Comparison of ENCODE assay signal across 8 cellular contexts in genomic region chr18:31722369-31722957, GRCh38. TPM values are rescaled to one million over a fixed set of nuclear protein-coding genes. Genes with fewer than 3 reads are reported as not detected.
DNase-seq lines count a peak whose midpoint lies in the region; TF ChIP-seq lines count a peak whose summit lies in the region.

No MANE protein-coding gene starts in this region.

- peaks cover 8% of the 10 kb centered on the region for H3K9me3 Mint-ChIP-seq in activated naive CD4-positive, alpha-beta T cell treated with anti-CD3 and anti-CD28 coated beads for 36 hours
- H3K9me3 Mint-ChIP-seq in progenitor cell of endocrine pancreas (ENCODE audit: low read depth): peaks cover 19% of the 10 kb centered on the region

- no peaks in the 10 kb centered on the region for H3K79me2 ChIP-seq in Loucy (ENCODE audit: insufficient read depth, low read length)

- no peaks in the 10 kb centered on the region for H4K20me1 ChIP-seq in Loucy (ENCODE audit: insufficient read depth, low read length, poor library complexity, severe bottlenecking)

- H3K4me1 ChIP-seq in HAP-1: no peaks in the 10 kb centered on the region
- no peaks in the 10 kb centered on the region for H3K4me1 ChIP-seq in Loucy (ENCODE audit: insufficient read depth, low read length, poor library complexity, severe bottlenecking)
- H3K4me1 ChIP-seq in SJCRH30: no peaks in the 10 kb centered on the region
- H3K4me1 ChIP-seq in uterus: no peaks in the 10 kb centered on the region

- no peak overlapping the region for H3K27ac Mint-ChIP-seq in activated naive CD4-positive, alpha-beta T cell treated with anti-CD3 and anti-CD28 coated beads for 36 hours
- no peak overlapping the region for H3K27ac Mint-ChIP-seq in progenitor cell of endocrine pancreas

- TF ChIP-seq CTCF in GM10266 (IDR thresholded peaks at IDR 0.05; ENCODE audit: control insufficient read depth, insufficient read depth, low read depth, missing control alignments): peak; percentile 89
- peak; percentile 92 for TF ChIP-seq CTCF in Loucy (conservative IDR thresholded peaks at IDR 0.05; ENCODE audit: low read length)
- peak; percentile 92 for TF ChIP-seq CTCF in progenitor cell of endocrine pancreas (IDR thresholded peaks at IDR 0.05; ENCODE audit: unreplicated experiment)
- peak; percentile 55 to 63 (median 59) for TF ChIP-seq CTCF in uterus (IDR thresholded peaks at IDR 0.05)

- DNase-seq in GM10266 (ENCODE audit: extremely low spot score) (peak; percentile 80), HAP-1 (ENCODE audit: low spot score in 2 of 2) (peak; percentile 61 to 88), SJCRH30 (peak; percentile 25 to 73), head of caudate nucleus (peak; percentile 30 to 94 (median 86)), progenitor cell of endocrine pancreas (ENCODE audit: low spot score, unreplicated experiment) (peak; percentile 70), uterus (peak; percentile 66 to 67)
- peak; percentile 92 for DNase-seq in activated naive CD4-positive, alpha-beta T cell treated with anti-CD3 and anti-CD28 coated beads for 36 hours

- TF ChIP-seq POLR2A in uterus (IDR thresholded peaks at IDR 0.05): no peak

- H2AFZ ChIP-seq in Loucy (ENCODE audit: low read length): no peak overlapping the region

- H3K27ac ChIP-seq in SJCRH30: no peak overlapping the region
- no peak overlapping the region for H3K27ac ChIP-seq in uterus

- H3K4me1 Mint-ChIP-seq in activated naive CD4-positive, alpha-beta T cell treated with anti-CD3 and anti-CD28 coated beads for 36 hours (ENCODE audit: low read depth): peaks cover 7% of the 10 kb centered on the region
- H3K4me1 Mint-ChIP-seq in progenitor cell of endocrine pancreas (ENCODE audit: low read depth): no peaks in the 10 kb centered on the region

- no peak overlapping the region for H3K4me3 Mint-ChIP-seq in activated naive CD4-positive, alpha-beta T cell treated with anti-CD3 and anti-CD28 coated beads for 36 hours
- no peak overlapping the region for H3K4me3 Mint-ChIP-seq in progenitor cell of endocrine pancreas (ENCODE audit: low read depth)

- no peaks in the 10 kb centered on the region for H3K36me3 Mint-ChIP-seq in activated naive CD4-positive, alpha-beta T cell treated with anti-CD3 and anti-CD28 coated beads for 36 hours (ENCODE audit: low read depth)
- peaks cover 3% of the 10 kb centered on the region for H3K36me3 Mint-ChIP-seq in progenitor cell of endocrine pancreas (ENCODE audit: insufficient read depth)

- in situ Hi-C loops in HAP-1 (cut with MboI; ENCODE audit: low sequenced_read_pairs): no loop called here

- no peak overlapping the region for H3K4me2 ChIP-seq in Loucy (ENCODE audit: low read depth, low read length, poor library complexity, severe bottlenecking)

- no peaks in the 10 kb centered on the region for H3K36me3 ChIP-seq in HAP-1 (replicated peaks)
- H3K36me3 ChIP-seq in Loucy (ENCODE audit: insufficient read depth, low read length): no peaks in the 10 kb centered on the region
- no peaks in the 10 kb centered on the region for H3K36me3 ChIP-seq in SJCRH30
- no peaks in the 10 kb centered on the region for H3K36me3 ChIP-seq in uterus

- H3K9me3 ChIP-seq in HAP-1 (no peaks in the 10 kb centered on the region), Loucy (ENCODE audit: insufficient read depth, low read depth, low read length) (0 out of 2 replicates have a peak, but pooled peaks cover 8% of the 10 kb centered on the region), SJCRH30 (replicated peaks) (no peaks in the 10 kb centered on the region), uterus (peaks cover 0 to 3% of the 10 kb centered on the region in 2 donors)

- CTCF ChIA-PET in activated naive CD4-positive, alpha-beta T cell treated with anti-CD3 and anti-CD28 coated beads for 36 hours (lab: Charles Lee): interaction anchor here (0.6 to 5.0 kb wide), 27 partner anchors 8 to 1121 kb away, joined by 3 to 138 read pairs (median 4); no protein-coding TSS in a partner anchor

- H3K4me3 ChIP-seq in HAP-1 (no peak overlapping the region), Loucy (ENCODE audit: low read length, poor library complexity, severe bottlenecking) (no peak overlapping the region), SJCRH30 (no peak overlapping the region), uterus (no peak overlapping the region)

- no peak overlapping the region for H3K9ac ChIP-seq in Loucy (ENCODE audit: low read depth, low read length, poor library complexity, severe bottlenecking)

- intact Hi-C loops in activated naive CD4-positive, alpha-beta T cell treated with anti-CD3 and anti-CD28 coated beads for 36 hours (cut with micrococcal nuclease): loop anchor here (1.0 to 10.0 kb wide), 7 partner anchors 37 to 751 kb away; partner anchors contain the start of gene DSG2
- intact Hi-C loops in head of caudate nucleus (cut with DNase I): loop anchor here (2.0 kb wide), 1 partner anchor 166 kb away; no protein-coding TSS in a partner anchor
- intact Hi-C loops in uterus (cut with DNase I; ENCODE audit: low total_unique reads): no loop called here

- peaks cover 31% of the 10 kb centered on the region for H3K27me3 Mint-ChIP-seq in activated naive CD4-positive, alpha-beta T cell treated with anti-CD3 and anti-CD28 coated beads for 36 hours (ENCODE audit: low read depth)
- H3K27me3 Mint-ChIP-seq in progenitor cell of endocrine pancreas: peaks cover 4% of the 10 kb centered on the region

- no peaks in the 10 kb centered on the region for H3K9me2 ChIP-seq in Loucy (replicated peaks; ENCODE audit: low read depth, low read length)

- H3F3A ChIP-seq in Loucy (ENCODE audit: low read depth): no peaks in the 10 kb centered on the region

- H3K27me3 ChIP-seq in HAP-1 (ENCODE audit: low read depth) (no peaks in the 10 kb centered on the region), Loucy (ENCODE audit: insufficient read depth, low read length, poor library complexity, severe bottlenecking) (no peaks in the 10 kb centered on the region), SJCRH30 (no peaks in the 10 kb centered on the region), uterus (no peaks in the 10 kb centered on the region)

RNA-seq across cellular contexts. Expression of gene B4GALT6, which starts 38.1 kb away (rescaled TPM):
- 1.2 and 1.6 TPM in 2 replicates for total RNA-seq in SJCRH30 (2014; rRNA removed; shearing (Covaris generic))
- 1 to 10 TPM; 2.7 to 3.6 TPM for total RNA-seq in activated naive CD4-positive, alpha-beta T cell treated with anti-CD3 and anti-CD28 coated beads for 36 hours
- total RNA-seq in progenitor cell of endocrine pancreas (32.2 and 33.1 TPM in 2 replicates), uterus (10 to 100 TPM in 1 of 4 donors, 1 to 10 TPM in 3; 1.5 to 11.8 (median 3.9) TPM)

RNA-seq across cellular contexts. Expression of gene SLC25A52, which starts 38.2 kb away (rescaled TPM):
- total RNA-seq in SJCRH30 (2014; rRNA removed; shearing (Covaris generic)): 0.20 TPM in 1 of 2 replicates, not detected in the other
- not detected for total RNA-seq in activated naive CD4-positive, alpha-beta T cell treated with anti-CD3 and anti-CD28 coated beads for 36 hours
- total RNA-seq in progenitor cell of endocrine pancreas: not detected in 2 replicates
- not detected for total RNA-seq in uterus
